ENCODE assay signal across 8 cellular contexts in the genomic region with DNA sequence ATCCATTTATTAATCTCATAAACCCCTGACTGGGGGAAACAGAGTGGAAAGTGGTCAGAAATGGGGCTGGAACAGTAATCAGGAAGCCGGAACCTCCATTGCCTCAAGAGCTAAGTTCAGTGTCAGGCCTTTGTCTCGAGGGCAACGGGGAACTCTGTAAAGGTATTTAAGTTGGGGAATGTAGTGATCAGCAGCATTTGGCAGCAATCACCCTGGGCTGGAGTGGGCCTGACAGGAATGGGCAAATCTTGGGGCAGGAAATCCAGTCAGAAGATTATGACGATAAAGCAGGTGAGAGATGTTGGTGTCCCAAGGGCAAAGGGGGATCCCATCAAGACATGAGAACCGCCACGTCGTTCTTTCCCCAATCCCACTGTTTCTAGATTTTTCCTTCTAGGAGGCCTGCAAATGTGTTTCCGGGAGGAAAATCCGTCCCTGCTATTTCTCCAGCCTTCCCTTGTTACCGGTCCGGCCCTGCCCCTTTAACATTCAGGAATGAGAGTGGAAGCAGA.
A peak's percentile ranks its signal among the peaks of the same experiment; 100 is the strongest.
DNase-seq lines count a peak whose midpoint lies in the region; ATAC-seq and TF ChIP-seq lines count a peak whose summit lies in the region.

No MANE protein-coding gene starts in this region.

- intact Hi-C loops in heart left ventricle (cut with DNase I): loop anchor here in 7 of 10 donors (2.0 to 10.0 kb wide), 12 partner anchors 24 to 296 kb away; no protein-coding TSS in a partner anchor
- intact Hi-C loops in Right ventricle myocardium superior (cut with DNase I): loop anchor here (10.0 kb wide), 1 partner anchor 294 kb away; no protein-coding TSS in a partner anchor

- H3K9me3 ChIP-seq in heart left ventricle (no peaks in the 10 kb centered on the region), hepatocyte (ENCODE audit: low read depth) (no peaks in the 10 kb centered on the region), skeletal muscle tissue (ENCODE audit: control insufficient read depth in 3 of 3, low read length in 3 of 3) (no peaks in the 10 kb centered on the region)

- peak overlapping the region; percentile 84 for H3K27ac Mint-ChIP-seq in activated CD8-positive, alpha-beta T cell treated with anti-CD3 and anti-CD28 coated beads, Interleukin-2, amount 10 ng/mL, durations not matched to agents 7 days and 5 days

- H3K27me3 ChIP-seq in heart left ventricle: no peaks in the 10 kb centered on the region
- H3K27me3 ChIP-seq in hepatocyte: no peaks in the 10 kb centered on the region
- no peaks in the 10 kb centered on the region for H3K27me3 ChIP-seq in skeletal muscle tissue (ENCODE audit: control insufficient read depth in 3 of 3, insufficient read depth in 3 of 3, low read length in 3 of 3)

- H3K27ac ChIP-seq in heart left ventricle (peak overlapping the region; percentile 86 to 99 (median 95)), hepatocyte (peak overlapping the region; percentile 99), skeletal muscle tissue (ENCODE audit: low read depth, low read length) (peak overlapping the region; percentile 99)

- no peaks in the 10 kb centered on the region for H3K36me3 ChIP-seq in heart left ventricle
- H3K36me3 ChIP-seq in hepatocyte (replicated peaks; ENCODE audit: insufficient read depth, low read depth): no peaks in the 10 kb centered on the region
- H3K36me3 ChIP-seq in skeletal muscle tissue (ENCODE audit: control insufficient read depth in 3 of 3, insufficient read depth in 3 of 3, low read length in 3 of 3): no peaks in the 10 kb centered on the region

- H3K4me1 Mint-ChIP-seq in activated CD8-positive, alpha-beta T cell treated with anti-CD3 and anti-CD28 coated beads, Interleukin-2, amount 10 ng/mL, durations not matched to agents 7 days and 5 days (ENCODE audit: low read depth): peaks cover 14% of the 10 kb centered on the region

- H3K36me3 Mint-ChIP-seq in activated CD8-positive, alpha-beta T cell treated with anti-CD3 and anti-CD28 coated beads, Interleukin-2, amount 10 ng/mL, durations not matched to agents 7 days and 5 days (ENCODE audit: low read depth): no peaks in the 10 kb centered on the region

- no peaks in the 10 kb centered on the region for H3K9me2 ChIP-seq in hepatocyte (replicated peaks; ENCODE audit: insufficient read depth)

- peak overlapping the region; percentile 66 for H2AFZ ChIP-seq in hepatocyte

- ATAC-seq in heart left ventricle: no peak
- ATAC-seq in Right ventricle myocardium superior (ENCODE audit: poor library complexity): no peak
- no peak for ATAC-seq in activated CD8-positive, alpha-beta T cell treated with anti-CD3 and anti-CD28 coated beads, Interleukin-2, amount 10 ng/mL, durations not matched to agents 7 days and 5 days
- ATAC-seq in HG02885 (IDR thresholded peaks at IDR 0.05; ENCODE audit: poor library complexity, unreplicated experiment): no peak

- no peak for TF ChIP-seq POLR2A in heart left ventricle (IDR thresholded peaks at IDR 0.05)

- DNase-seq in heart left ventricle (no peak), Right ventricle myocardium superior (no peak), hepatocyte (ENCODE audit: low spot score) (no peak), T1000 (lab: John Stamatoyannopoulos, UW) (no peak), retina (no peak)
- no peak for DNase-seq in activated CD8-positive, alpha-beta T cell treated with anti-CD3 and anti-CD28 coated beads, Interleukin-2, amount 10 ng/mL, durations not matched to agents 7 days and 5 days

- POLR2A ChIA-PET in activated CD8-positive, alpha-beta T cell treated with anti-CD3 and anti-CD28 coated beads, Interleukin-2, amount 10 ng/mL, durations not matched to agents 7 days and 5 days (lab: Charles Lee): interaction anchor here (0.6 to 0.7 kb wide), 2 partner anchors 42 to 434 kb away, joined by 3 read pairs; no protein-coding TSS in a partner anchor

- H3K9ac ChIP-seq in skeletal muscle tissue (ENCODE audit: low read depth in 1 of 3, low read length in 3 of 3): peak overlapping the region; percentile 98 to 99 (median 99)

- H4K20me1 ChIP-seq in hepatocyte (ENCODE audit: insufficient read depth, poor library complexity, severe bottlenecking): no peaks in the 10 kb centered on the region

- no peaks in the 10 kb centered on the region for H3K79me2 ChIP-seq in hepatocyte

- CTCF ChIA-PET in activated CD8-positive, alpha-beta T cell treated with anti-CD3 and anti-CD28 coated beads, Interleukin-2, amount 10 ng/mL, durations not matched to agents 7 days and 5 days (lab: Charles Lee): interaction anchor here (0.6 to 1.6 kb wide), 5 partner anchors 17 to 1337 kb away, joined by 3 to 4 read pairs (median 3); no protein-coding TSS in a partner anchor

- WGBS in heart left ventricle, 4 donors: 21 to 24% (median 21%) methylated on average over 11 of the region's 11 CpGs
- 44% methylated on average over 11 of the region's 11 CpGs for WGBS in hepatocyte (ENCODE audit: low lambda C conversion rate, missing lambda C conversion rate)

- TF ChIP-seq CTCF in heart left ventricle (IDR thresholded peaks at IDR 0.05) (no peak), hepatocyte (IDR thresholded peaks at IDR 0.05; ENCODE audit: poor library complexity) (no peak)

- peak overlapping the region; percentile 80 for H3K4me2 ChIP-seq in hepatocyte

- H3K4me3 ChIP-seq in heart left ventricle (peak overlapping the region; percentile 22 to 73 (median 56)), hepatocyte (peak overlapping the region; percentile 20), skeletal muscle tissue (ENCODE audit: low read length in 3 of 3) (peak overlapping the region; percentile 84 to 88 (median 86))

- H3K4me1 ChIP-seq in heart left ventricle (peaks cover 0 to 21% (median 9%) of the 10 kb centered on the region in 12 donors), hepatocyte (ENCODE audit: insufficient read depth) (peaks cover 14% of the 10 kb centered on the region), skeletal muscle tissue (ENCODE audit: control insufficient read depth in 3 of 3, insufficient read depth in 3 of 3, low read length in 3 of 3) (peaks cover 9 to 28% (median 14%) of the 10 kb centered on the region in 3 donors)

- H3K9me3 Mint-ChIP-seq in activated CD8-positive, alpha-beta T cell treated with anti-CD3 and anti-CD28 coated beads, Interleukin-2, amount 10 ng/mL, durations not matched to agents 7 days and 5 days (ENCODE audit: insufficient read depth): no peaks in the 10 kb centered on the region

- peak overlapping the region; percentile 85 for H3K4me3 Mint-ChIP-seq in activated CD8-positive, alpha-beta T cell treated with anti-CD3 and anti-CD28 coated beads, Interleukin-2, amount 10 ng/mL, durations not matched to agents 7 days and 5 days

- peaks cover 18% of the 10 kb centered on the region for H3K27me3 Mint-ChIP-seq in activated CD8-positive, alpha-beta T cell treated with anti-CD3 and anti-CD28 coated beads, Interleukin-2, amount 10 ng/mL, durations not matched to agents 7 days and 5 days (ENCODE audit: low read depth)

Comparison
In these comparisons a context has a peak if more than half of its experiments do, and no peak if none do; other contexts are left out.
1. H3K4me3 ChIP-seq: peak in every context shown above with its lines; median percentile 86 in skeletal muscle tissue; 56 in heart left ventricle; 20 in hepatocyte.